ENCODE assay signal across 9 cellular contexts in the genomic region with DNA sequence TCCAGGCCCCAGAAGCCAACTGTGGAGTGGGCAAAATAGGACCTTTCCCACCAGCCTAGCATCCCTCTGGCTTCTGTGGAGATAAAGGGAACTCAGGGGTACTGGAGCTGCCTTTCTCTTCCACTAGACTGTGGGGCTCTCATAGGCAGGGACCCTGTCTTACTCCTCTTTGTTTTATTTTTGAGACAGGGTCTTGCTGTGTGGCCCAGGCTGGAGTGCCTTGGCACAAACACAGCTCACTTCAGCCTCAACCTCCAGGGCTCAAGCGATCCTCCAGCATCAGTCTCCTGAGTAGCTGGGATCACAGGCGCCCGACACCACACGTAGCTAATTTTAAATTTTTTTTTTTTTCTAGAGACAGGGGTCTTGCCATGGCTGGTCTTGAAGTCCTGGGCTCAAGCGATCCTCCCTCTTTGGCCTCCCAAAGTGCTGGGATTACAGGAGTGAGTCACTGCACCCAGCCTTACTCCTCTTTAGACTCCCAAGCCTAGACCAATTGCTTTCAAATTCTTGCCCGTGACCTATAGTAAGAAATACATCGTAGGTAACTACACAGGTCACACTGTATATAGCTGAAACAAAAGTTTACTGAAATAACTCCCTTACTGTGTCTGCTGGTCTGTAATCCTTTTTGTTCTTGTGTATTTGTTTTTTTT. TPM values are rescaled to one million over a fixed set of nuclear protein-coding genes. Genes with fewer than 3 reads are reported as not detected.
DNase-seq lines count a peak whose midpoint lies in the region; ATAC-seq and TF ChIP-seq lines count a peak whose summit lies in the region.
"Had no signal": no experiment of that assay in that cellular context is flagged by ENCODE, and none has a peak within 500 bp of the region (broad histone marks: within the 10 kb centered on the region; RNA-seq: fewer than 3 reads in every experiment).

No MANE protein-coding gene starts in this region.

- in situ Hi-C loops in transverse colon (cut with MboI; ENCODE audit: low pct_ligation_motif_present in 1 of 4, low pct_unique_long_range_greater_than_20kb in 1 of 4, low sequenced_read_pairs in 3 of 4) = loop anchor here (10.0 to 25.0 kb wide), 5 partner anchors 103 to 353 kb away; a partner anchor contains a TSS

- peak overlapping the region; percentile 86 for H3K27ac Mint-ChIP-seq in activated T-cell treated with anti-CD3 and anti-CD28 coated beads, Interleukin-2, amount 50 U/mL, for 72 hours

- H3K9me3 ChIP-seq in right lobe of liver (no peaks in the 10 kb centered on the region), transverse colon (no peaks in the 10 kb centered on the region)

- TF ChIP-seq CTCF in right lobe of liver (IDR thresholded peaks at IDR 0.05) (no peak), transverse colon (IDR thresholded peaks at IDR 0.05) (no peak)

- no peaks in the 10 kb centered on the region for H3K9me3 Mint-ChIP-seq in activated T-cell treated with anti-CD3 and anti-CD28 coated beads, Interleukin-2, amount 50 U/mL, for 72 hours

- H3K36me3 ChIP-seq in right lobe of liver (no peaks in the 10 kb centered on the region), transverse colon (no peaks in the 10 kb centered on the region)

- peaks cover 33% of the 10 kb centered on the region for H3K4me1 Mint-ChIP-seq in activated T-cell treated with anti-CD3 and anti-CD28 coated beads, Interleukin-2, amount 50 U/mL, for 72 hours (ENCODE audit: low read depth)

- H3K27me3 ChIP-seq in right lobe of liver (no peaks in the 10 kb centered on the region), transverse colon (no peaks in the 10 kb centered on the region)

- DNase-seq in activated T-cell treated with anti-CD3 and anti-CD28 coated beads, Interleukin-2, amount 50 U/mL, for 72 hours = no peak
- DNase-seq in activated T-cell treated with anti-CD3 and anti-CD28 coated beads, Interleukin-2, amount 50 U/mL, for 48 hours = no peak
- peak; percentile 56 for DNase-seq in amniotic epithelial cell (ENCODE audit: low read depth)
- DNase-seq in right lobe of liver = no peak
- DNase-seq in transverse colon = no peak
- no peak for DNase-seq in NCI-H69 (lab: John Stamatoyannopoulos, UW)
- DNase-seq: COR-L47 had no signal

- peaks cover 0 to 8% (median 3%) of the 10 kb centered on the region in 4 donors for H3K4me1 ChIP-seq in right lobe of liver
- H3K4me1 ChIP-seq in transverse colon = peaks cover 23 to 49% (median 33%) of the 10 kb centered on the region in 4 donors

- peak overlapping the region; percentile 89 to 91 for H3K4me3 Mint-ChIP-seq in activated T-cell treated with anti-CD3 and anti-CD28 coated beads, Interleukin-2, amount 50 U/mL, for 72 hours

- TF ChIP-seq POLR2A in right lobe of liver (IDR thresholded peaks at IDR 0.05) (no peak), transverse colon (IDR thresholded peaks at IDR 0.05) (no peak)

- peaks cover 1 to 2% of the 10 kb centered on the region in 2 donors for H3K36me3 Mint-ChIP-seq in activated T-cell treated with anti-CD3 and anti-CD28 coated beads, Interleukin-2, amount 50 U/mL, for 72 hours (ENCODE audit: insufficient read depth in 2 of 2)

- H3K4me3 ChIP-seq in right lobe of liver (no peak overlapping the region), transverse colon (no peak overlapping the region)

- H3K27me3 Mint-ChIP-seq in activated T-cell treated with anti-CD3 and anti-CD28 coated beads, Interleukin-2, amount 50 U/mL, for 72 hours (ENCODE audit: low read depth) = no peaks in the 10 kb centered on the region

- peak overlapping the region in 2 of 3 donors; percentile 82 for H3K27ac ChIP-seq in right lobe of liver
- peak overlapping the region; percentile 89 to 98 (median 92) for H3K27ac ChIP-seq in transverse colon

- WGBS in right lobe of liver (ENCODE audit: insufficient coverage, low coverage, low lambda C conversion rate, missing lambda C conversion rate) = 94% methylated on average over 6 of the region's 7 CpGs
- WGBS in transverse colon (ENCODE audit: low coverage in 1 of 2), 2 donors = 78 to 90% methylated on average over 2 to 7 of the region's 7 CpGs

- ATAC-seq in activated T-cell treated with anti-CD3 and anti-CD28 coated beads, Interleukin-2, amount 50 U/mL, for 72 hours (replicated peaks in 1 of 2) = no peak
- ATAC-seq in right lobe of liver (no peak), HG03432 (IDR thresholded peaks at IDR 0.05; ENCODE audit: unreplicated experiment) (no peak), GM18868 (IDR thresholded peaks at IDR 0.05; ENCODE audit: unreplicated experiment) (no peak)

- intact Hi-C loops in right lobe of liver (cut with DNase I) (loop anchor here in 1 of 2 donors (10.0 kb wide), 1 partner anchor 181 kb away; no protein-coding TSS in a partner anchor), transverse colon (cut with DNase I; ENCODE audit: low total_unique reads) (loop anchor here (5.0 kb wide), 1 partner anchor 98 kb away; no protein-coding TSS in a partner anchor)

- TF ChIP-seq EP300 in transverse colon (IDR thresholded peaks at IDR 0.05; ENCODE audit: low read depth) = no peak

RNA-seq across cellular contexts. Expression of a gene that starts 2.6 kb away (rescaled TPM):
- total RNA-seq in activated T-cell treated with anti-CD3 and anti-CD28 coated beads, Interleukin-2, amount 50 U/mL, for 72 hours = 10 to 100 TPM; 19.5 to 21.3 TPM
- total RNA-seq in right lobe of liver = 10 to 100 TPM in 2 of 6 experiments, 1 to 10 TPM in 4; 6.1 to 14.5 (median 8.4) TPM
- 100 to 1,000 TPM in 1 of 4 donors, 10 to 100 TPM in 3; 14.1 to 163 (median 34.6) TPM for total RNA-seq in transverse colon
